Comparison of ENCODE assay signal across 25 cellular contexts in genomic region chr2:59288771-59289170, GRCh38.
"Had no signal": no experiment of that assay in that cellular context is flagged by ENCODE, and none has a peak within 500 bp of the region (broad histone marks: within the 10 kb centered on the region; RNA-seq: fewer than 3 reads in every experiment).

No MANE protein-coding gene starts in this region.

- H3K4me3 ChIP-seq: gastroesophageal sphincter, heart left ventricle, hepatocyte, left lung, pancreas, thoracic aorta, tibial nerve, upper lobe of right lung, uterus had no signal

- H3K9me3 Mint-ChIP-seq: endodermal cell; naive thymus-derived CD8-positive, alpha-beta T cell; stimulated activated memory B cell treated with anti-CD40 and anti-IgM and Interleukin-4, amounts not matched to agents 10 μg/mL and 1 μg/mL and 100 μg/mL, for 72 hours had no signal

- H3K4me1 ChIP-seq: foreskin keratinocyte, gastroesophageal sphincter, heart left ventricle, left lung, pancreas, tibial nerve, upper lobe of right lung, uterus had no signal

- H3K79me2 ChIP-seq: hepatocyte had no signal

- H3K27me3 ChIP-seq: gastroesophageal sphincter, hepatocyte, left lung, pancreas, tibial nerve, upper lobe of right lung, uterus had no signal

- H3K27ac Mint-ChIP-seq: endodermal cell; naive thymus-derived CD8-positive, alpha-beta T cell; progenitor cell of endocrine pancreas; stimulated activated memory B cell treated with anti-CD40 and anti-IgM and Interleukin-4, amounts not matched to agents 10 μg/mL and 1 μg/mL and 100 μg/mL, for 72 hours had no signal

- H3K27me3 Mint-ChIP-seq: progenitor cell of endocrine pancreas had no signal

- H3K4me2 ChIP-seq: hepatocyte had no signal

- ATAC-seq: esophagus mucosa; foreskin keratinocyte; gastroesophageal sphincter; heart left ventricle; left cardiac atrium; left lung; naive thymus-derived CD8-positive, alpha-beta T cell; pancreas; sciatic nerve; stimulated activated memory B cell treated with anti-CD40 and anti-IgM and Interleukin-4, amounts not matched to agents 10 μg/mL and 1 μg/mL and 100 μg/mL, for 72 hours; stimulated activated naive CD8-positive, alpha-beta T cell treated with anti-CD3 and anti-CD28 coated beads, Interleukin-15, Interleukin-2, amounts not matched to agents 100 U/mL and 50 U/mL, for 24 hours; upper lobe of right lung had no signal

- H2AFZ ChIP-seq: hepatocyte had no signal

- H3K9me3 ChIP-seq: gastroesophageal sphincter, heart left ventricle, left lung, pancreas, thoracic aorta, tibial nerve, upper lobe of right lung, uterus had no signal

- H3K36me3 ChIP-seq: gastroesophageal sphincter, heart left ventricle, left lung, pancreas, thoracic aorta, tibial nerve, upper lobe of right lung, uterus had no signal

- H3K36me3 Mint-ChIP-seq: naive thymus-derived CD8-positive, alpha-beta T cell; stimulated activated memory B cell treated with anti-CD40 and anti-IgM and Interleukin-4, amounts not matched to agents 10 μg/mL and 1 μg/mL and 100 μg/mL, for 72 hours had no signal

- H3K4me1 Mint-ChIP-seq: endodermal cell had no signal

- H3K27ac ChIP-seq: epithelial cell of prostate, foreskin keratinocyte, gastroesophageal sphincter, heart left ventricle, hepatocyte, left lung, pancreas, thoracic aorta, tibial nerve, upper lobe of right lung, uterus had no signal

- DNase-seq: cortex of kidney; effector CD8-positive, alpha-beta T cell; endodermal cell; foreskin keratinocyte; heart left ventricle; left cardiac atrium; left lung; mesendoderm; midbrain; naive thymus-derived CD8-positive, alpha-beta T cell; pancreas; stimulated activated CD4-positive, alpha-beta T cell treated with anti-CD3 and anti-CD28 coated beads, Interleukin-4, amount 100 ng/mL, for 4 hours; stimulated activated naive CD8-positive, alpha-beta T cell treated with anti-CD3 and anti-CD28 coated beads, Interleukin-15, Interleukin-2, amounts not matched to agents 100 U/mL and 50 U/mL, for 24 hours; substantia nigra; upper lobe of right lung; uterus had no signal

- H3K4me3 Mint-ChIP-seq: endodermal cell; naive thymus-derived CD8-positive, alpha-beta T cell; stimulated activated memory B cell treated with anti-CD40 and anti-IgM and Interleukin-4, amounts not matched to agents 10 μg/mL and 1 μg/mL and 100 μg/mL, for 72 hours had no signal
